27 cellular contexts compared by ENCODE assay signal in genomic region chr3:139180489-139180888, GRCh38.
"Had no signal": no experiment of that assay in that cellular context is flagged by ENCODE, and none has a peak within 500 bp of the region (broad histone marks: within the 10 kb centered on the region; RNA-seq: fewer than 3 reads in every experiment).

No MANE protein-coding gene starts in this region.

- H3K27ac ChIP-seq: colonic mucosa, coronary artery, dorsolateral prefrontal cortex, epithelial cell of prostate, esophagus muscularis mucosa, esophagus squamous epithelium, foreskin keratinocyte, gastrocnemius medialis, gastroesophageal sphincter, heart left ventricle, heart right ventricle had no signal

- DNase-seq: colonic mucosa; cortex of kidney; dermis blood vessel endothelial cell; dorsolateral prefrontal cortex; effector CD4-positive, alpha-beta T cell; effector CD8-positive, alpha-beta T cell; effector memory CD4-positive, alpha-beta T cell; effector memory CD8-positive, alpha-beta T cell; endodermal cell; erythroblast; esophagus squamous epithelium; foreskin fibroblast; foreskin keratinocyte; foreskin melanocyte; gastrocnemius medialis; glutamatergic neuron; head of caudate nucleus; heart left ventricle; heart right ventricle had no signal

- FAIRE-seq: endometrium, endothelial cell of umbilical vein, frontal cortex had no signal

- H3K4me3 ChIP-seq: colonic mucosa, coronary artery, dorsolateral prefrontal cortex, esophagus muscularis mucosa, esophagus squamous epithelium, gastrocnemius medialis, gastroesophageal sphincter, heart left ventricle, heart right ventricle had no signal

- H3K36me3 ChIP-seq: colonic mucosa, esophagus muscularis mucosa, esophagus squamous epithelium, gastrocnemius medialis, gastroesophageal sphincter, heart left ventricle, heart right ventricle had no signal

- H3K9me3 ChIP-seq: colonic mucosa, esophagus squamous epithelium had no signal

- ATAC-seq: effector memory CD8-positive, alpha-beta T cell; esophagus mucosa; foreskin keratinocyte; gastrocnemius medialis; gastroesophageal sphincter; heart left ventricle; heart right ventricle had no signal

- H3K27me3 ChIP-seq: colonic mucosa, dorsolateral prefrontal cortex, esophagus muscularis mucosa, esophagus squamous epithelium, foreskin keratinocyte, gastrocnemius medialis, gastroesophageal sphincter, heart left ventricle, heart right ventricle had no signal

- H3K4me1 ChIP-seq: colonic mucosa, esophagus muscularis mucosa, esophagus squamous epithelium, foreskin keratinocyte, gastrocnemius medialis, gastroesophageal sphincter, heart left ventricle, heart right ventricle had no signal
